In genomic region chr7:157405914-157406810, GRCh38 we compare ENCODE assay signal across 15 cellular contexts.
DNase-seq lines count a peak whose midpoint lies in the region; ATAC-seq and TF ChIP-seq lines count a peak whose summit lies in the region.
"Had no signal": no experiment of that assay in that cellular context is flagged by ENCODE, and none has a peak within 500 bp of the region (broad histone marks: within the 10 kb centered on the region; RNA-seq: fewer than 3 reads in every experiment).

No MANE protein-coding gene starts in this region.

- no peaks in the 10 kb centered on the region for H3K9me2 ChIP-seq in Loucy (replicated peaks; ENCODE audit: low read depth, low read length)

- POLR2A ChIA-PET in CD8-positive, alpha-beta memory T cell (lab: Charles Lee): no interaction called here

- H3K4me2 ChIP-seq in Loucy (ENCODE audit: low read depth, low read length, poor library complexity, severe bottlenecking): no peak overlapping the region
- no peak overlapping the region for H3K4me2 ChIP-seq in osteoblast (ENCODE audit: insufficient read depth, low read length)

- TF ChIP-seq CTCF in Loucy (conservative IDR thresholded peaks at IDR 0.05; ENCODE audit: low read length) (peak; percentile 38; the same call in 1 of the 2 replicates), osteoblast (IDR thresholded peaks at IDR 0.05; ENCODE audit: extremely low read depth, low read depth, low read length) (no peak)

- H3K4me3 Mint-ChIP-seq in CD8-positive, alpha-beta memory T cell: no peak overlapping the region
- H3K4me3 Mint-ChIP-seq: activated CD4-positive, alpha-beta memory T cell treated with anti-CD3 and anti-CD28 coated beads, Interleukin-2, amount 10 ng/mL, durations not matched to agents 7 days and 5 days; activated naive CD8-positive, alpha-beta T cell treated with anti-CD3 and anti-CD28 coated beads, Interleukin-2, amount 10 ng/mL, durations not matched to agents 7 days and 5 days; nephron had no signal

- H3F3A ChIP-seq in Loucy (ENCODE audit: low read depth): no peaks in the 10 kb centered on the region

- no peaks in the 10 kb centered on the region for H3K27me3 ChIP-seq in CD8-positive, alpha-beta memory T cell (ENCODE audit: insufficient read depth, low read length, poor library complexity, severe bottlenecking)
- H3K27me3 ChIP-seq in Loucy (ENCODE audit: insufficient read depth, low read length, poor library complexity, severe bottlenecking) (no peaks in the 10 kb centered on the region), osteoblast (ENCODE audit: insufficient read depth, low read length) (no peaks in the 10 kb centered on the region)

- H4K20me1 ChIP-seq in Loucy (ENCODE audit: insufficient read depth, low read length, poor library complexity, severe bottlenecking) (peaks cover 4% of the 10 kb centered on the region), osteoblast (ENCODE audit: insufficient read depth, low read length) (no peaks in the 10 kb centered on the region)

- H3K27me3 Mint-ChIP-seq in CD8-positive, alpha-beta memory T cell: no peaks in the 10 kb centered on the region
- H3K27me3 Mint-ChIP-seq: activated CD4-positive, alpha-beta memory T cell treated with anti-CD3 and anti-CD28 coated beads, Interleukin-2, amount 10 ng/mL, durations not matched to agents 7 days and 5 days; activated naive CD8-positive, alpha-beta T cell treated with anti-CD3 and anti-CD28 coated beads, Interleukin-2, amount 10 ng/mL, durations not matched to agents 7 days and 5 days had no signal

- ATAC-seq in GM18511 (IDR thresholded peaks at IDR 0.05; ENCODE audit: unreplicated experiment): no peak

- no peak overlapping the region for H3K9ac ChIP-seq in Loucy (ENCODE audit: low read depth, low read length, poor library complexity, severe bottlenecking)

- H3K27ac Mint-ChIP-seq in CD8-positive, alpha-beta memory T cell: no peak overlapping the region
- H3K27ac Mint-ChIP-seq: activated CD4-positive, alpha-beta memory T cell treated with anti-CD3 and anti-CD28 coated beads, Interleukin-2, amount 10 ng/mL, durations not matched to agents 7 days and 5 days; activated naive CD8-positive, alpha-beta T cell treated with anti-CD3 and anti-CD28 coated beads, Interleukin-2, amount 10 ng/mL, durations not matched to agents 7 days and 5 days; nephron had no signal

- no peaks in the 10 kb centered on the region for H3K9me3 Mint-ChIP-seq in CD8-positive, alpha-beta memory T cell
- H3K9me3 Mint-ChIP-seq: activated CD4-positive, alpha-beta memory T cell treated with anti-CD3 and anti-CD28 coated beads, Interleukin-2, amount 10 ng/mL, durations not matched to agents 7 days and 5 days; activated naive CD8-positive, alpha-beta T cell treated with anti-CD3 and anti-CD28 coated beads, Interleukin-2, amount 10 ng/mL, durations not matched to agents 7 days and 5 days; nephron had no signal

- peak in 1 of 5 donors; percentile 42 for DNase-seq in CD8-positive, alpha-beta memory T cell
- DNase-seq in erythroblast (lab: John Stamatoyannopoulos, UW) (peak; percentile 15 to 35), osteoblast (ENCODE audit: insufficient read length, low spot score, missing footprints) (peak; percentile 87), GOT3 (lab: John Stamatoyannopoulos, UW) (no peak), NCI-H128 (lab: John Stamatoyannopoulos, UW; ENCODE audit: unreplicated experiment) (no peak), MV-4-11 (lab: John Stamatoyannopoulos, UW) (no peak)
- DNase-seq: activated CD4-positive, alpha-beta memory T cell treated with anti-CD3 and anti-CD28 coated beads, Interleukin-2, amount 10 ng/mL, durations not matched to agents 7 days and 5 days; activated naive CD8-positive, alpha-beta T cell treated with anti-CD3 and anti-CD28 coated beads, Interleukin-2, amount 10 ng/mL, durations not matched to agents 7 days and 5 days; DMS153; effector memory CD4-positive, alpha-beta T cell; NCI-H524; stimulated activated CD4-positive, alpha-beta T cell treated with anti-CD3 and anti-CD28 coated beads, Interleukin-4, amount 100 ng/mL, for 4 hours had no signal

- H3K27ac ChIP-seq in CD8-positive, alpha-beta memory T cell (ENCODE audit: low read depth, low read length): peak overlapping the region; percentile 41
- peak overlapping the region; percentile 36 for H3K27ac ChIP-seq in osteoblast (ENCODE audit: low read depth, low read length)

- TF ChIP-seq POLR2A in erythroblast (IDR thresholded peaks at IDR 0.05; ENCODE audit: low read length): no peak

- no peaks in the 10 kb centered on the region for H3K4me1 ChIP-seq in CD8-positive, alpha-beta memory T cell (ENCODE audit: insufficient read depth, low read length)
- H3K4me1 ChIP-seq in Loucy (ENCODE audit: insufficient read depth, low read length, poor library complexity, severe bottlenecking) (no peaks in the 10 kb centered on the region), osteoblast (ENCODE audit: insufficient read depth, low read length) (peaks cover 9% of the 10 kb centered on the region)

- peaks cover 2 to 14% (median 4%) of the 10 kb centered on the region in 3 donors for H3K4me1 Mint-ChIP-seq in CD8-positive, alpha-beta memory T cell

- peaks cover 0 to 50% (median 3%) of the 10 kb centered on the region in 3 donors for H3K36me3 Mint-ChIP-seq in CD8-positive, alpha-beta memory T cell
- H3K36me3 Mint-ChIP-seq: activated naive CD8-positive, alpha-beta T cell treated with anti-CD3 and anti-CD28 coated beads, Interleukin-2, amount 10 ng/mL, durations not matched to agents 7 days and 5 days had no signal

- CTCF ChIA-PET in CD8-positive, alpha-beta memory T cell (lab: Charles Lee): no interaction called here

- peaks cover 5% of the 10 kb centered on the region for H3K36me3 ChIP-seq in CD8-positive, alpha-beta memory T cell (ENCODE audit: insufficient read depth, low read length)
- H3K36me3 ChIP-seq in Loucy (ENCODE audit: insufficient read depth, low read length) (peaks cover 42% of the 10 kb centered on the region; the same call in 1 of the 2 replicates), osteoblast (ENCODE audit: insufficient read depth, low read length) (no peaks in the 10 kb centered on the region)

- H3K9me3 ChIP-seq in CD8-positive, alpha-beta memory T cell (ENCODE audit: low read length): no peaks in the 10 kb centered on the region
- no peaks in the 10 kb centered on the region for H3K9me3 ChIP-seq in Loucy (ENCODE audit: insufficient read depth, low read depth, low read length)
- H3K9me3 ChIP-seq in osteoblast (ENCODE audit: low read depth, low read length): no peaks in the 10 kb centered on the region

- H2AFZ ChIP-seq in Loucy (ENCODE audit: low read length) (no peak overlapping the region), osteoblast (ENCODE audit: low read length) (no peak overlapping the region)

- H3K79me2 ChIP-seq in Loucy (ENCODE audit: insufficient read depth, low read length) (peaks cover 24% of the 10 kb centered on the region; the same call in 1 of the 2 replicates), osteoblast (ENCODE audit: insufficient read depth, low read length) (peaks cover 17% of the 10 kb centered on the region)

- H3K4me3 ChIP-seq in CD8-positive, alpha-beta memory T cell (ENCODE audit: low read length): no peak overlapping the region
- H3K4me3 ChIP-seq in Loucy (ENCODE audit: low read length, poor library complexity, severe bottlenecking): no peak overlapping the region
- H3K4me3 ChIP-seq in osteoblast (ENCODE audit: insufficient read depth, low read length): no peak overlapping the region

Comparison
In these comparisons a context has a peak if more than half of its experiments do, and no peak if none do; other contexts are left out.
1. DNase-seq: peak in erythroblast (2 of 2) and osteoblast (single experiment); none in GOT3 (single experiment), NCI-H128 (single experiment) and MV-4-11 (single experiment).